ENCODE assay signal across 27 cellular contexts in the genomic region with DNA sequence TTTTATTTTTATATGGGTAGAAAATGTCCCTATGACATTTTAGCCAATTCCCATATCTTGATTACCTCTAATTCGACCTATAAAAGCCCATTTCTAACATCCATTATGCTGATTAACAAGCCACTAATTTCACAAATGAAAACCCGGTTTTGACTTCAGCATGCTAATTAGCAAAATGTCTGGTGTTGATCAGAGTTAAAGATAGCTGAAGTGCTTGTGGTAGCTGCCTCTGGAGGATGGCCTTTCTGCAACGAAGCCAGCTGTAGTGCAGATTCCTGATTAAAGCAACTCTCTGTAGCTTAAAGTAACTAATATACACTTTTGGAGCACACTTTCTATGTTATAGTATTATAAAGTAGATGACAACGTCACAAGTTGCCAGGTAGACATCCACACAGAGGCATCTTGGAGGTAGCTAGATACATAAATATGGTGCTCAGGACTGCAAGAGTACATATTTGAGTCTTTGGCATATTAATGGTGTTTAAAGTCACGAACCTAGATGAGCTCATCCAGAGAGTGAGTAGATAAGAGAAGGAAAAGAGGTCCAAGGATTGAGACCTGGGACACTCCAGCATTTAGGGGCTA.
"Had no signal": no experiment of that assay in that cellular context is flagged by ENCODE, and none has a peak within 500 bp of the region (broad histone marks: within the 10 kb centered on the region; RNA-seq: fewer than 3 reads in every experiment).

No MANE protein-coding gene starts in this region.

- ATAC-seq: Right ventricle myocardium inferior, T-cell had no signal

- H3K4me3 ChIP-seq: MG63, PC-9, Peyer's patch, SJCRH30 had no signal

- FAIRE-seq: HTR-8/SVneo had no signal

- H3K36me3 Mint-ChIP-seq: T-cell had no signal

- H2AFZ ChIP-seq: PC-9 had no signal

- H3K36me3 ChIP-seq: MG63, Peyer's patch, SJCRH30 had no signal

- H3K27me3 Mint-ChIP-seq: T-cell had no signal

- H3K27ac ChIP-seq: HL-60, PC-9, Peyer's patch, SJCRH30 had no signal

- H3K9me3 ChIP-seq: MG63, Peyer's patch, SJCRH30 had no signal

- H3K4me1 Mint-ChIP-seq: T-cell had no signal

- H3K4me1 ChIP-seq: Peyer's patch, SJCRH30 had no signal

- H3K4me3 Mint-ChIP-seq: T-cell; T-helper 1 cell treated with Interleukin-12 subunit alpha and Interleukin-12 subunit beta and Interleukin-4 antibody, amounts not matched to agents 30 μg/mL and 1 μg/mL, for 36 hours had no signal

- DNase-seq: Karpas-422, KBM-7, MG63, NCI-H1092, NCI-H1105 treated with DMSO at 0.1 percent for 48 hours, NCI-H1436, NCI-H187, NCI-H2029, NCI-H2081 treated with DMSO at 0.1 percent for 48 hours, NCI-H2171, NCI-H226, NCI-H446, NCI-H510A, NCI-H524 treated with DMSO at 0.1 percent for 48 hours, NCI-H69, NCI-H774, OCI-M1, PC-9, Peyer's patch, SHP77 treated with DMSO at 0.1 percent for 48 hours, SJCRH30, SW 1271, T-cell had no signal

- H3K27ac Mint-ChIP-seq: T-cell; T-helper 1 cell treated with Interleukin-12 subunit alpha and Interleukin-12 subunit beta and Interleukin-4 antibody, amounts not matched to agents 30 μg/mL and 1 μg/mL, for 36 hours had no signal

- H3K4me2 ChIP-seq: PC-9 had no signal
